In the genomic region with DNA sequence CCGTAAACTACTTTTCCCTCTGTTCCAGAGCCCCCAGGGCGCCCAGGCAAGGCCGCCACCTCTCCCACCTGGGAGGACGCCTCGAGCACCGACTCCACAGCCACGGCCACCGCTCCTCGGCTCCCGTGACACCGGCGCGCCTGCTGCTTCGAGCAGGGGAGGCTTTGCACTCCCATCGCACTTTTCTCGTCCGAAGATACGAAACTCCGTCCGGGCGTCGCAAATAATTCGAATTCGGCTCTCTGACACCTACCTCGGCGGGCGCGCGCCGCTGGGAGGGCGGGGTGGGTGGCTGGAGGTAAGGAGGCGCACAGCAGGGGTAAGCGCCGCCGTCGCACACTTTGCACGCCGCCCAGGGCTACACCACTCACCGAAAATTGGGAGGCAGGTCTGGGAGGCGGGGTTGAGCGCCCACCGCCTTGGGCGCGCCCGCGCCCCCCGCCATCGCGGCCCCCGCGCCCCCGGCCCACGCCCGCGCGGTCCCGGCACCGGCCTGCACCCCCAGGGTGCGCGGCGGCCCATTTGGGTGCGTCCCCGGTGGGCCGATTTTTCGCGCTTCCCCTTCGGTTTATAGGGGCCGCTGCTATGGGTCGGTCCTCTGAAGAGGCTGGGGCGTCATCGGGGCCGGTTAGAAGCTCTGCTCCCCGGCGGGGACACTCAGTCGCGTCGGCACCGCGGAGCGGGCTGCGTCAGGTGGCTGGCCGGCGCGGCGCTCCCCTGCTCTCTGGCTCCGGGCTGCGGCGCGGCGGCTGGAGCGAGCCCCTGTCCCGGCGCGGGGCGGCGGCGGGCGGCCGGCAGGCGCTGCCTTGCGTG, we compare ENCODE assay signal across 8 cellular contexts. TPM values are rescaled to one million over a fixed set of nuclear protein-coding genes. Genes with fewer than 3 reads are reported as not detected.
DNase-seq lines count a peak whose midpoint lies in the region; ATAC-seq and TF ChIP-seq lines count a peak whose summit lies in the region.

No MANE protein-coding gene starts in this region.

- H3K36me3 ChIP-seq in BLaER1: no peaks in the 10 kb centered on the region
- H3K36me3 ChIP-seq in PC-3 (ENCODE audit: low read depth, low read length): no peaks in the 10 kb centered on the region

- CTCF ChIA-PET in PC-3 (lab: Charles Lee): no interaction called here

- H3K36me3 Mint-ChIP-seq in natural killer cell treated with Interleukin-12 subunit alpha and Interleukin-12 subunit beta and Interleukin-15 and Interleukin-18, amount 100 ng/mL, for 72 hours: peaks cover 11% of the 10 kb centered on the region

- no peaks in the 10 kb centered on the region for H3K9me2 ChIP-seq in PC-3 (replicated peaks; ENCODE audit: low read length)

- peak overlapping the region; percentile 66 for H2AFZ ChIP-seq in PC-3 (ENCODE audit: low read length)

- BruUV-seq in PC-3 (replicated peaks; lab: Mats Ljungman, UMichigan): no TSS peak

- H3K9me3 Mint-ChIP-seq in natural killer cell treated with Interleukin-12 subunit alpha and Interleukin-12 subunit beta and Interleukin-15 and Interleukin-18, amount 100 ng/mL, for 72 hours: no peaks in the 10 kb centered on the region

- peaks cover 55% of the 10 kb centered on the region for H3K4me1 ChIP-seq in BLaER1
- H3K4me1 ChIP-seq in PC-3 (ENCODE audit: insufficient read depth, low read length): peaks cover 24% of the 10 kb centered on the region

- POLR2A ChIA-PET in PC-3 (lab: Charles Lee; ENCODE audit: unreplicated experiment): no interaction called here

- DNase-seq in HT-29 (ENCODE audit: low spot score) (peak; percentile 81), PC-3 (peak; percentile 83), fibroblast of peridontal ligament (ENCODE audit: extremely low read depth) (peak; percentile 69)
- peak; percentile 58 to 75 for DNase-seq in activated T-helper 1 cell treated with anti-CD3 and anti-CD28 coated beads, Interleukin-2, amount 50 U/mL, for 16 hours (ENCODE audit: low read depth in 1 of 2, low spot score in 1 of 2)
- peak; percentile 86 for DNase-seq in natural killer cell treated with Interleukin-12 subunit alpha and Interleukin-12 subunit beta and Interleukin-15 and Interleukin-18, amount 100 ng/mL, for 72 hours (ENCODE audit: low spot score)
- peak; percentile 81 for DNase-seq in stimulated activated naive CD8-positive, alpha-beta T cell treated with anti-CD3 and anti-CD28 coated beads, Interleukin-15, Interleukin-2, amounts not matched to agents 100 U/mL and 50 U/mL, for 24 hours

- peak overlapping the region; percentile 74 for H3K4me3 ChIP-seq in BLaER1
- peak overlapping the region; percentile 81 for H3K4me3 ChIP-seq in PC-3 (ENCODE audit: low read length)

- ATAC-seq in GM19395 (IDR thresholded peaks at IDR 0.05; ENCODE audit: unreplicated experiment) (peak; percentile 44), PC-3 (peak; percentile 65)
- ATAC-seq in natural killer cell treated with Interleukin-12 subunit alpha and Interleukin-12 subunit beta and Interleukin-15 and Interleukin-18, amount 100 ng/mL, for 72 hours: peak; percentile 79 to 88
- ATAC-seq in stimulated activated naive CD8-positive, alpha-beta T cell treated with anti-CD3 and anti-CD28 coated beads, Interleukin-15, Interleukin-2, amounts not matched to agents 100 U/mL and 50 U/mL, for 24 hours: peak; percentile 50

- no peaks in the 10 kb centered on the region for H3K27me3 Mint-ChIP-seq in natural killer cell treated with Interleukin-12 subunit alpha and Interleukin-12 subunit beta and Interleukin-15 and Interleukin-18, amount 100 ng/mL, for 72 hours

- intact Hi-C loops in PC-3 (cut with micrococcal nuclease): loop anchor here (5.0 kb wide), 1 partner anchor 236 kb away; a partner anchor contains a TSS

- peak overlapping the region; percentile 90 for H3K27ac ChIP-seq in BLaER1
- no peak overlapping the region for H3K27ac ChIP-seq in PC-3 (ENCODE audit: low read length)

- H3K4me1 Mint-ChIP-seq in natural killer cell treated with Interleukin-12 subunit alpha and Interleukin-12 subunit beta and Interleukin-15 and Interleukin-18, amount 100 ng/mL, for 72 hours (ENCODE audit: low read depth in 2 of 2): peaks cover 9 to 10% of the 10 kb centered on the region in 2 donors

- no peaks in the 10 kb centered on the region for H3F3A ChIP-seq in PC-3 (ENCODE audit: low read length, unreplicated experiment)

- H3K9me3 ChIP-seq in BLaER1: peaks cover 6% of the 10 kb centered on the region; the same call in 1 of the 2 replicates
- no peaks in the 10 kb centered on the region for H3K9me3 ChIP-seq in PC-3 (ENCODE audit: low read length)

- TF ChIP-seq CTCF in PC-3 (conservative IDR thresholded peaks at IDR 0.05; ENCODE audit: low read depth, low read length): no peak

- peaks cover 12% of the 10 kb centered on the region for H4K20me1 ChIP-seq in BLaER1
- peaks cover 6% of the 10 kb centered on the region for H4K20me1 ChIP-seq in PC-3 (ENCODE audit: low read length)

- peak overlapping the region; percentile 86 for H3K4me3 Mint-ChIP-seq in natural killer cell treated with Interleukin-12 subunit alpha and Interleukin-12 subunit beta and Interleukin-15 and Interleukin-18, amount 100 ng/mL, for 72 hours

- peak overlapping the region; percentile 78 for H3K27ac Mint-ChIP-seq in natural killer cell treated with Interleukin-12 subunit alpha and Interleukin-12 subunit beta and Interleukin-15 and Interleukin-18, amount 100 ng/mL, for 72 hours

- H3K4me2 ChIP-seq in BLaER1 (peak overlapping the region; percentile 92), PC-3 (ENCODE audit: low read length) (peak overlapping the region; percentile 93)

- H3K9ac ChIP-seq in BLaER1 (peak overlapping the region; percentile 85), PC-3 (ENCODE audit: low read length) (peak overlapping the region; percentile 87)

- no peaks in the 10 kb centered on the region for H3K27me3 ChIP-seq in BLaER1
- no peaks in the 10 kb centered on the region for H3K27me3 ChIP-seq in PC-3 (ENCODE audit: low read length)

- peaks cover 33% of the 10 kb centered on the region for H3K79me2 ChIP-seq in PC-3 (ENCODE audit: low read length)

RNA-seq across cellular contexts. Expression of a gene that starts 36.2 kb away (rescaled TPM):
- total RNA-seq in HT-29 (2014; rRNA removed; shearing (Covaris generic)): 805 and 888 TPM in 2 replicates
- total RNA-seq in PC-3 (2014; rRNA removed): 694 and 822 TPM in 2 replicates
- total RNA-seq in natural killer cell treated with Interleukin-12 subunit alpha and Interleukin-12 subunit beta and Interleukin-15 and Interleukin-18, amount 100 ng/mL, for 72 hours: 100 to 1,000 TPM; 459 to 740 TPM

RNA-seq across cellular contexts. Expression of a gene that starts 38.0 kb away (rescaled TPM):
- not detected in 2 replicates for total RNA-seq in HT-29 (2014; rRNA removed; shearing (Covaris generic))
- 0.11 TPM in 1 of 2 replicates, not detected in the other for total RNA-seq in PC-3 (2014; rRNA removed)
- total RNA-seq in natural killer cell treated with Interleukin-12 subunit alpha and Interleukin-12 subunit beta and Interleukin-15 and Interleukin-18, amount 100 ng/mL, for 72 hours: 1 to 10 TPM in 1 of 2 donors, under 1 TPM in 1; 0.29 to 4.7 TPM
